1 cellular context compared by ENCODE assay signal in the genomic region with DNA sequence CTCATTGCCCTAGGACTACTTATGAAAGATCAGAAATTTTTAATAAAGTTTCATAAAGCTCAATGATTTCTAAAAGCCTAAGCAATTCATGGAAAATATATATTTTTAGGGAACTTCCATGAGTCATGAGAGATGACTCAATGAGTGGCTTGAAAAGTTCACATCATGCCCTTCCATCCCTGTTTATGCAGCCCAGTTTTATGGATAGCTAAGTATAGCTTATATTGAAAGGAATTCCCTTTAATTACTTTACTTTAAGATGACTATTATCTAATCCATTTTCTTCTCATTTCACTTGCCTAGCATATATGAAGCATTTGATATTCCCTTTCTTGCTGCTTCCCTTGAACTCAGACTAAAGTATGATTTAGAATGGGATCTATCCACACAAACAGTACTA.
TF ChIP-seq lines count a peak whose summit lies in the region.

No MANE protein-coding gene starts in this region.

TF ChIP-seq in GM23338, 12 proteins besides CTCF, POLR2A, EP300 and RAD21 (continued from another document):
- TF ChIP-seq, protein P1, sequence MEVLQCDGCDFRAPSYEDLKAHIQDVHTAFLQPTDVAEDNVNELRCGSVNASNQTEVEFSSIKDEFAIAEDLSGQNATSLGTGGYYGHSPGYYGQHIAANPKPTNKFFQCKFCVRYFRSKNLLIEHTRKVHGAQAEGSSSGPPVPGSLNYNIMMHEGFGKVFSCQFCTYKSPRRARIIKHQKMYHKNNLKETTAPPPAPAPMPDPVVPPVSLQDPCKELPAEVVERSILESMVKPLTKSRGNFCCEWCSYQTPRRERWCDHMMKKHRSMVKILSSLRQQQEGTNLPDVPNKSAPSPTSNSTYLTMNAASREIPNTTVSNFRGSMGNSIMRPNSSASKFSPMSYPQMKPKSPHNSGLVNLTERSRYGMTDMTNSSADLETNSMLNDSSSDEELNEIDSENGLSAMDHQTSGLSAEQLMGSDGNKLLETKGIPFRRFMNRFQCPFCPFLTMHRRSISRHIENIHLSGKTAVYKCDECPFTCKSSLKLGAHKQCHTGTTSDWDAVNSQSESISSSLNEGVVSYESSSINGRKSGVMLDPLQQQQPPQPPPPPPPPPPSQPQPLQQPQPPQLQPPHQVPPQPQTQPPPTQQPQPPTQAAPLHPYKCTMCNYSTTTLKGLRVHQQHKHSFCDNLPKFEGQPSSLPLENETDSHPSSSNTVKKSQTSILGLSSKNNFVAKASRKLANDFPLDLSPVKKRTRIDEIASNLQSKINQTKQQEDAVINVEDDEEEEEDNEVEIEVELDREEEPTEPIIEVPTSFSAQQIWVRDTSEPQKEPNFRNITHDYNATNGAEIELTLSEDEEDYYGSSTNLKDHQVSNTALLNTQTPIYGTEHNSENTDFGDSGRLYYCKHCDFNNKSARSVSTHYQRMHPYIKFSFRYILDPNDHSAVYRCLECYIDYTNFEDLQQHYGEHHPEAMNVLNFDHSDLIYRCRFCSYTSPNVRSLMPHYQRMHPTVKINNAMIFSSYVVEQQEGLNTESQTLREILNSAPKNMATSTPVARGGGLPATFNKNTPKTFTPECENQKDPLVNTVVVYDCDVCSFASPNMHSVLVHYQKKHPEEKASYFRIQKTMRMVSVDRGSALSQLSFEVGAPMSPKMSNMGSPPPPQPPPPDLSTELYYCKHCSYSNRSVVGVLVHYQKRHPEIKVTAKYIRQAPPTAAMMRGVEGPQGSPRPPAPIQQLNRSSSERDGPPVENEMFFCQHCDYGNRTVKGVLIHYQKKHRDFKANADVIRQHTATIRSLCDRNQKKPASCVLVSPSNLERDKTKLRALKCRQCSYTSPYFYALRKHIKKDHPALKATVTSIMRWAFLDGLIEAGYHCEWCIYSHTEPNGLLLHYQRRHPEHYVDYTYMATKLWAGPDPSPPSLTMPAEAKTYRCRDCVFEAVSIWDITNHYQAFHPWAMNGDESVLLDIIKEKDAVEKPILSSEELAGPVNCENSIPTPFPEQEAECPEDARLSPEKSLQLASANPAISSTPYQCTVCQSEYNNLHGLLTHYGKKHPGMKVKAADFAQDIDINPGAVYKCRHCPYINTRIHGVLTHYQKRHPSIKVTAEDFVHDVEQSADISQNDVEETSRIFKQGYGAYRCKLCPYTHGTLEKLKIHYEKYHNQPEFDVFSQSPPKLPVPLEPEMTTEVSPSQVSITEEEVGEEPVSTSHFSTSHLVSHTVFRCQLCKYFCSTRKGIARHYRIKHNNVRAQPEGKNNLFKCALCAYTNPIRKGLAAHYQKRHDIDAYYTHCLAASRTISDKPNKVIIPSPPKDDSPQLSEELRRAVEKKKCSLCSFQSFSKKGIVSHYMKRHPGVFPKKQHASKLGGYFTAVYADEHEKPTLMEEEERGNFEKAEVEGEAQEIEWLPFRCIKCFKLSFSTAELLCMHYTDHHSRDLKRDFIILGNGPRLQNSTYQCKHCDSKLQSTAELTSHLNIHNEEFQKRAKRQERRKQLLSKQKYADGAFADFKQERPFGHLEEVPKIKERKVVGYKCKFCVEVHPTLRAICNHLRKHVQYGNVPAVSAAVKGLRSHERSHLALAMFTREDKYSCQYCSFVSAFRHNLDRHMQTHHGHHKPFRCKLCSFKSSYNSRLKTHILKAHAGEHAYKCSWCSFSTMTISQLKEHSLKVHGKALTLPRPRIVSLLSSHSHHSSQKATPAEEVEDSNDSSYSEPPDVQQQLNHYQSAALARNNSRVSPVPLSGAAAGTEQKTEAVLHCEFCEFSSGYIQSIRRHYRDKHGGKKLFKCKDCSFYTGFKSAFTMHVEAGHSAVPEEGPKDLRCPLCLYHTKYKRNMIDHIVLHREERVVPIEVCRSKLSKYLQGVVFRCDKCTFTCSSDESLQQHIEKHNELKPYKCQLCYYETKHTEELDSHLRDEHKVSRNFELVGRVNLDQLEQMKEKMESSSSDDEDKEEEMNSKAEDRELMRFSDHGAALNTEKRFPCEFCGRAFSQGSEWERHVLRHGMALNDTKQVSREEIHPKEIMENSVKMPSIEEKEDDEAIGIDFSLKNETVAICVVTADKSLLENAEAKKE (CRISPR knock-in tag; IDR thresholded peaks at IDR 0.05): no peak
- TF ChIP-seq POLR2AphosphoS5 (IDR thresholded peaks at IDR 0.05; ENCODE audit: low read depth) (no peak), ZNF331 (CRISPR knock-in tag; IDR thresholded peaks at IDR 0.05; ENCODE audit: low read depth) (no peak), ZNF114 (CRISPR knock-in tag; IDR thresholded peaks at IDR 0.05) (no peak), STAT1 (IDR thresholded peaks at IDR 0.05; ENCODE audit: unreplicated experiment) (no peak), EZH2 (IDR thresholded peaks at IDR 0.05; ENCODE audit: low read depth, unreplicated experiment) (no peak), JUNB (IDR thresholded peaks at IDR 0.05; ENCODE audit: unreplicated experiment) (no peak), CREB1 (CRISPR knock-in tag; IDR thresholded peaks at IDR 0.05; ENCODE audit: low read depth) (no peak), NANOG (IDR thresholded peaks at IDR 0.05; ENCODE audit: borderline replicate concordance) (no peak), EZH2phosphoT487 (IDR thresholded peaks at IDR 0.05; ENCODE audit: unreplicated experiment) (no peak)
- TF ChIP-seq, protein P2, sequence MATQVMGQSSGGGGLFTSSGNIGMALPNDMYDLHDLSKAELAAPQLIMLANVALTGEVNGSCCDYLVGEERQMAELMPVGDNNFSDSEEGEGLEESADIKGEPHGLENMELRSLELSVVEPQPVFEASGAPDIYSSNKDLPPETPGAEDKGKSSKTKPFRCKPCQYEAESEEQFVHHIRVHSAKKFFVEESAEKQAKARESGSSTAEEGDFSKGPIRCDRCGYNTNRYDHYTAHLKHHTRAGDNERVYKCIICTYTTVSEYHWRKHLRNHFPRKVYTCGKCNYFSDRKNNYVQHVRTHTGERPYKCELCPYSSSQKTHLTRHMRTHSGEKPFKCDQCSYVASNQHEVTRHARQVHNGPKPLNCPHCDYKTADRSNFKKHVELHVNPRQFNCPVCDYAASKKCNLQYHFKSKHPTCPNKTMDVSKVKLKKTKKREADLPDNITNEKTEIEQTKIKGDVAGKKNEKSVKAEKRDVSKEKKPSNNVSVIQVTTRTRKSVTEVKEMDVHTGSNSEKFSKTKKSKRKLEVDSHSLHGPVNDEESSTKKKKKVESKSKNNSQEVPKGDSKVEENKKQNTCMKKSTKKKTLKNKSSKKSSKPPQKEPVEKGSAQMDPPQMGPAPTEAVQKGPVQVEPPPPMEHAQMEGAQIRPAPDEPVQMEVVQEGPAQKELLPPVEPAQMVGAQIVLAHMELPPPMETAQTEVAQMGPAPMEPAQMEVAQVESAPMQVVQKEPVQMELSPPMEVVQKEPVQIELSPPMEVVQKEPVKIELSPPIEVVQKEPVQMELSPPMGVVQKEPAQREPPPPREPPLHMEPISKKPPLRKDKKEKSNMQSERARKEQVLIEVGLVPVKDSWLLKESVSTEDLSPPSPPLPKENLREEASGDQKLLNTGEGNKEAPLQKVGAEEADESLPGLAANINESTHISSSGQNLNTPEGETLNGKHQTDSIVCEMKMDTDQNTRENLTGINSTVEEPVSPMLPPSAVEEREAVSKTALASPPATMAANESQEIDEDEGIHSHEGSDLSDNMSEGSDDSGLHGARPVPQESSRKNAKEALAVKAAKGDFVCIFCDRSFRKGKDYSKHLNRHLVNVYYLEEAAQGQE (IDR thresholded peaks at IDR 0.05; ENCODE audit: unreplicated experiment): no peak
